ENCODE assay signal across 24 cellular contexts in genomic region chr9:115540091-115540490, GRCh38.
"Had no signal": no experiment of that assay in that cellular context is flagged by ENCODE, and none has a peak within 500 bp of the region (broad histone marks: within the 10 kb centered on the region; RNA-seq: fewer than 3 reads in every experiment).

No MANE protein-coding gene starts in this region.

- H3K27ac ChIP-seq: sigmoid colon, spleen, upper lobe of right lung had no signal

- FAIRE-seq: endometrium, frontal cortex had no signal

- H3K9me3 ChIP-seq: mucosa of descending colon, sigmoid colon, spleen, upper lobe of right lung had no signal

- ATAC-seq: activated CD4-positive, alpha-beta T cell treated with anti-CD3 and anti-CD28 coated beads for 36 hours; activated T-cell treated with anti-CD3 and anti-CD28 coated beads, Interleukin-2, amount 50 U/mL, for 4 hours; mucosa of descending colon; upper lobe of right lung had no signal

- DNase-seq: activated B cell treated with CpG ODN at 0.5 μM for 24 hours; activated CD4-positive, alpha-beta T cell treated with anti-CD3 and anti-CD28 coated beads for 36 hours; activated CD4-positive, alpha-beta T cell treated with anti-CD3 and anti-CD28 coated beads, Interleukin-2, amount 50 U/mL, for 4 hours; activated CD8-positive, alpha-beta memory T cell treated with anti-CD3 and anti-CD28 coated beads for 24 hours; activated CD8-positive, alpha-beta memory T cell treated with anti-CD3 and anti-CD28 coated beads, Interleukin-2, amount 50 U/mL, for 4 hours; activated naive CD4-positive, alpha-beta T cell treated with anti-CD3 and anti-CD28 coated beads for 36 hours; activated naive CD8-positive, alpha-beta T cell treated with anti-CD3 and anti-CD28 coated beads, Interleukin-2, amount 10 ng/mL, durations not matched to agents 7 days and 5 days; activated T-cell treated with anti-CD3 and anti-CD28 coated beads, Interleukin-2, amount 50 U/mL, for 4 hours; amygdala; effector CD4-positive, alpha-beta T cell; hippocampal formation; mesendoderm; mucosa of descending colon; nephron progenitor cell; nucleus accumbens; posterior cingulate gyrus; sigmoid colon; spleen; stimulated activated CD4-positive, alpha-beta T cell treated with anti-CD3 and anti-CD28 coated beads, Interleukin-4, amount 100 ng/mL, for 1 hour; stimulated activated naive CD4-positive, alpha-beta T cell treated with Interleukin-2 at 50 U/mL for 16 hours; T1000; upper lobe of right lung had no signal

- H3K4me1 ChIP-seq: sigmoid colon, spleen, upper lobe of right lung had no signal

- H3K36me3 ChIP-seq: sigmoid colon, spleen, upper lobe of right lung had no signal

- H3K4me3 ChIP-seq: mucosa of descending colon, sigmoid colon, spleen, upper lobe of right lung had no signal

- H3K27me3 ChIP-seq: sigmoid colon, spleen, upper lobe of right lung had no signal
